8 cellular contexts compared by ENCODE assay signal in the genomic region with DNA sequence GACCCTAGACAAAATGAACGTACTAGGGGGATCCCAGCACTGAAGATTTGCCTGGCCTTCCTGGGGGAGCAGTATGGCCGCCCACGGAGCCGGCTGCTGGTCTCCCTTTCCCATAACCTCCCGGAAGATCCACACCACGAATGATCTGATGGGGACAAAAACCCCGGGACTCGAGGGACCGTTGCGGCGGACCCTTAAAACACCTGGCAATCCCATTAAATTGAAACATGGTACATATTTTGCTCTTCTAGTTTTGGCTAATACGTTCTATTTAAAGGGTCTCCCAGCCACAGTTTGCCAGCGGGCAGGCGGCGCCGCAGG. TPM values are rescaled to one million over a fixed set of nuclear protein-coding genes. Genes with fewer than 3 reads are reported as not detected.
DNase-seq lines count a peak whose midpoint lies in the region; ATAC-seq and TF ChIP-seq lines count a peak whose summit lies in the region.

No MANE protein-coding gene starts in this region.

- no peaks in the 10 kb centered on the region for H3K27me3 ChIP-seq in CD4-positive, CD25-positive, alpha-beta regulatory T cell (ENCODE audit: control insufficient read depth, insufficient read depth, low read length)
- no peaks in the 10 kb centered on the region for H3K27me3 ChIP-seq in dorsolateral prefrontal cortex
- peaks cover 45% of the 10 kb centered on the region for H3K27me3 ChIP-seq in neural progenitor cell

- H3K27ac Mint-ChIP-seq in CD4-positive, CD25-positive, alpha-beta regulatory T cell = peak overlapping the region; percentile 92 to 96 (median 95)
- H3K27ac Mint-ChIP-seq in IgD-negative memory B cell = peak overlapping the region; percentile 79 to 99 (median 94)
- H3K27ac Mint-ChIP-seq in neural progenitor cell = no peak overlapping the region

- no peaks in the 10 kb centered on the region for H3K79me2 ChIP-seq in neural progenitor cell (ENCODE audit: low read depth)

- peak overlapping the region; percentile 84 for H3K4me2 ChIP-seq in neural progenitor cell

- no peaks in the 10 kb centered on the region for H3K36me3 ChIP-seq in CD4-positive, CD25-positive, alpha-beta regulatory T cell (ENCODE audit: control insufficient read depth, insufficient read depth, low read length)
- no peaks in the 10 kb centered on the region for H3K36me3 ChIP-seq in neural progenitor cell
- no peaks in the 10 kb centered on the region for H3K36me3 ChIP-seq in mucosa of descending colon (ENCODE audit: low read depth)

- no peaks in the 10 kb centered on the region for H3K9me3 ChIP-seq in CD4-positive, CD25-positive, alpha-beta regulatory T cell (ENCODE audit: control insufficient read depth in 2 of 2, low read length in 2 of 2)
- H3K9me3 ChIP-seq in neural progenitor cell (ENCODE audit: low read depth) (no peaks in the 10 kb centered on the region), mucosa of descending colon (no peaks in the 10 kb centered on the region)

- no peaks in the 10 kb centered on the region for H3K27me3 Mint-ChIP-seq in CD4-positive, CD25-positive, alpha-beta regulatory T cell
- H3K27me3 Mint-ChIP-seq in IgD-negative memory B cell (no peaks in the 10 kb centered on the region), neural progenitor cell (ENCODE audit: insufficient read depth, low read depth) (peaks cover 9% of the 10 kb centered on the region)

- no peaks in the 10 kb centered on the region for H4K20me1 ChIP-seq in neural progenitor cell (ENCODE audit: low read depth)

- peaks cover 0 to 1% (median 0%) of the 10 kb centered on the region in 7 donors for H3K9me3 Mint-ChIP-seq in CD4-positive, CD25-positive, alpha-beta regulatory T cell
- no peaks in the 10 kb centered on the region for H3K9me3 Mint-ChIP-seq in IgD-negative memory B cell
- H3K9me3 Mint-ChIP-seq in neural progenitor cell = peaks cover 3% of the 10 kb centered on the region

- peaks cover 47% of the 10 kb centered on the region for H3K4me1 ChIP-seq in CD4-positive, CD25-positive, alpha-beta regulatory T cell (ENCODE audit: control insufficient read depth, insufficient read depth, low read length, poor library complexity, severe bottlenecking)
- H3K4me1 ChIP-seq in neural progenitor cell (no peaks in the 10 kb centered on the region), mucosa of descending colon (ENCODE audit: low read depth) (peaks cover 9% of the 10 kb centered on the region)

- peak overlapping the region; percentile 43 to 96 (median 84) for H3K4me3 Mint-ChIP-seq in CD4-positive, CD25-positive, alpha-beta regulatory T cell
- H3K4me3 Mint-ChIP-seq in IgD-negative memory B cell = peak overlapping the region; percentile 86 to 93 (median 89)
- H3K4me3 Mint-ChIP-seq in neural progenitor cell = peak overlapping the region; percentile 82

- TF ChIP-seq CTCF in dorsolateral prefrontal cortex (IDR thresholded peaks at IDR 0.05 in 54 of 56, conservative IDR thresholded peaks at IDR 0.05 in 2 of 56; ENCODE audit: low read depth in 1 of 56, partially characterized antibody in 56 of 56) (no peak), neural progenitor cell (IDR thresholded peaks at IDR 0.05) (no peak), mucosa of descending colon (IDR thresholded peaks at IDR 0.05) (no peak)

- H3K4me3 ChIP-seq in CD4-positive, CD25-positive, alpha-beta regulatory T cell (ENCODE audit: low read depth, low read length) = peak overlapping the region; percentile 19
- H3K4me3 ChIP-seq in dorsolateral prefrontal cortex = peak overlapping the region; percentile 60 to 97 (median 84)
- H3K4me3 ChIP-seq in neural progenitor cell = peak overlapping the region; percentile 75
- no peak overlapping the region for H3K4me3 ChIP-seq in mucosa of descending colon

- H2AFZ ChIP-seq in neural progenitor cell (replicated peaks) = peak overlapping the region; percentile 75

- H3K36me3 Mint-ChIP-seq in CD4-positive, CD25-positive, alpha-beta regulatory T cell = peaks cover 4% of the 10 kb centered on the region
- H3K36me3 Mint-ChIP-seq in IgD-negative memory B cell (no peaks in the 10 kb centered on the region), neural progenitor cell (peaks cover 3% of the 10 kb centered on the region)

- peaks cover 20 to 75% (median 40%) of the 10 kb centered on the region in 4 donors for H3K4me1 Mint-ChIP-seq in CD4-positive, CD25-positive, alpha-beta regulatory T cell
- H3K4me1 Mint-ChIP-seq in IgD-negative memory B cell = peaks cover 34 to 42% (median 34%) of the 10 kb centered on the region in 3 donors
- peaks cover 7% of the 10 kb centered on the region for H3K4me1 Mint-ChIP-seq in neural progenitor cell

- no peak overlapping the region for H3K9ac ChIP-seq in neural progenitor cell

- intact Hi-C loops in dorsolateral prefrontal cortex (cut with DNase I) (loop anchor here (2.0 to 10.0 kb wide), 3 partner anchors 40 to 158 kb away; a partner anchor contains a TSS), mucosa of descending colon (cut with DNase I, micrococcal nuclease) (no loop called here)

- peak overlapping the region; percentile 82 for H3K27ac ChIP-seq in CD4-positive, CD25-positive, alpha-beta regulatory T cell (ENCODE audit: insufficient read depth, low read length, poor library complexity, severe bottlenecking)
- peak overlapping the region in 57 of 59 donors; percentile 39 to 92 (median 81) for H3K27ac ChIP-seq in dorsolateral prefrontal cortex
- no peak overlapping the region for H3K27ac ChIP-seq in neural progenitor cell

- DNase-seq in CD4-positive, CD25-positive, alpha-beta regulatory T cell = no peak
- DNase-seq in dorsolateral prefrontal cortex (no peak), neural progenitor cell (ENCODE audit: low spot score) (no peak), mucosa of descending colon (no peak), NCI-H1105 (lab: John Stamatoyannopoulos, UW) (no peak), HuH-7 (ENCODE audit: low spot score) (no peak)

- H3F3A ChIP-seq in neural progenitor cell (ENCODE audit: low read depth) = no peaks in the 10 kb centered on the region

- ATAC-seq in CD4-positive, CD25-positive, alpha-beta regulatory T cell (ENCODE audit: low read depth in 2 of 2) = no peak
- ATAC-seq in mucosa of descending colon (no peak), HG03097 (IDR thresholded peaks at IDR 0.05; ENCODE audit: low FRiP score, unreplicated experiment) (no peak)

RNA-seq across cellular contexts. Expression of a gene that starts 45.2 kb away (rescaled TPM):
- 44.0 TPM for total RNA-seq in CD4-positive, CD25-positive, alpha-beta regulatory T cell
- polyA plus RNA-seq in CD4-positive, CD25-positive, alpha-beta regulatory T cell = 10 to 100 TPM; 46.5 to 70.3 (median 54.5) TPM
- polyA plus RNA-seq in IgD-negative memory B cell = 34.6 TPM
- 10 to 100 TPM; 37.1 to 97.2 (median 71.6) TPM for total RNA-seq in dorsolateral prefrontal cortex
- 69.0 and 73.4 TPM in 2 replicates for total RNA-seq in neural progenitor cell (ENCODE audit: low replicate concordance)
- total RNA-seq in mucosa of descending colon = 10 to 100 TPM; 41.7 to 55.7 (median 55.7) TPM

RNA-seq across cellular contexts. Expression of a gene that starts 51.2 kb away (rescaled TPM):
- 87.7 TPM for total RNA-seq in CD4-positive, CD25-positive, alpha-beta regulatory T cell
- 10 to 100 TPM; 22.0 to 36.7 (median 29.0) TPM for polyA plus RNA-seq in CD4-positive, CD25-positive, alpha-beta regulatory T cell
- polyA plus RNA-seq in IgD-negative memory B cell = 153 TPM
- 10 to 100 TPM; 28.6 to 95.8 (median 54.2) TPM for total RNA-seq in dorsolateral prefrontal cortex
- total RNA-seq in neural progenitor cell (ENCODE audit: low replicate concordance) = 33.1 and 53.9 TPM in 2 replicates
- 100 to 1,000 TPM in 2 of 3 donors, 10 to 100 TPM in 1; 95.4 to 145 (median 111) TPM for total RNA-seq in mucosa of descending colon

Comparison
In these comparisons a context has a peak if more than half of its experiments do, and no peak if none do; other contexts are left out.
1. intact Hi-C loops: an anchor here in dorsolateral prefrontal cortex (2.0 to 10.0 kb wide); none called in mucosa of descending colon.